Comparison of ENCODE assay signal across 9 cellular contexts in the genomic region with DNA sequence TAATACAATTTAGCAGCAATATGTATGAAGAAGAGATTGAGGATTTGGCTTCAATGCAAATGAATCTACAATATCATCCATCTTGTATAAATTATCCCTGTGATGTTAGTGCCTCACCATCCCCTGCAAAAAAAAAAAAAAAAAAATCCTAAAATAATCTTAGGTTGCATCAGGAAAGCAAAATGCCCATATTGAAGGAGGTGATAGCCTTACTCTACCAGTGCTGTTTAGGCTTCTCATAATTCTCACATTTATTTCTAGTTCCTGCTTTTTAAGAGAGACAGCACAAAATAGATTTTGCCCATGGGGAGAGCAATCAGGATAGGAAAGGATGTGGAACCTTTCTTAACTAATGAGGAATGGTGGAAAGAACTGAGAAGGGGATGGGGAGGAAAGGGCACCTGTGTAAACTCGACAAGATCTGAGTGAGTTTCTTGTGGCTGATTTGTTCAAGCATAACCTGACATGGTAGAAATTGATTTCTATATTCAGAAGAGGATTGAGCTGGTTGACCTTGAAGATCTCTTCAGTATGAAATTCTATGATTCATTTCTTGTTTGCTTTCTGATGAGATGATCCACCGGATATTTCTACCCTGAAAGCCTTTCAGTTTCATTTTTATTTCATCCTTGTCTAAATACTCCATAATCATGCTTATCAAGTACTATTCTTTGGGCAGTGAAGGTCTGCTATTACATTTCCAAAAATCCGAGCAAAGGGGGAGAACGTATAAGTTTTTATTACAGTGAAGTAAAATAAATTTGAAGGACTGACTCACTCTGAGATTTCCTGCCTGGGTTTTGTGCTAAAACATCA.
DNase-seq lines count a peak whose midpoint lies in the region; ATAC-seq and TF ChIP-seq lines count a peak whose summit lies in the region.
"Had no signal": no experiment of that assay in that cellular context is flagged by ENCODE, and none has a peak within 500 bp of the region (broad histone marks: within the 10 kb centered on the region; RNA-seq: fewer than 3 reads in every experiment).

No MANE protein-coding gene starts in this region.

- H3K27ac ChIP-seq in ascending aorta (peak overlapping the region in 1 of 2 donors; percentile 39), tibial artery (no peak overlapping the region)

- H3K27ac Mint-ChIP-seq in natural killer cell = peak overlapping the region in 1 of 2 donors; percentile 44

- ATAC-seq in GM18858 (IDR thresholded peaks at IDR 0.05; ENCODE audit: unreplicated experiment) = peak; percentile 71
- no peak for ATAC-seq in natural killer cell
- no peak for ATAC-seq in stimulated activated naive CD8-positive, alpha-beta T cell treated with anti-CD3 and anti-CD28 coated beads, Interleukin-15, Interleukin-2, amounts not matched to agents 100 U/mL and 50 U/mL, for 24 hours

- intact Hi-C loops in ascending aorta (cut with DNase I) = no loop called here
- intact Hi-C loops in natural killer cell (cut with micrococcal nuclease) = no loop called here
- intact Hi-C loops in tibial artery (cut with DNase I; ENCODE audit: low total_unique reads) = no loop called here
- intact Hi-C loops in posterior vena cava (cut with DNase I) = no loop called here

- no peaks in the 10 kb centered on the region for H3K9me3 Mint-ChIP-seq in natural killer cell

- H3K36me3 ChIP-seq in ascending aorta = no peaks in the 10 kb centered on the region
- H3K36me3 ChIP-seq in tibial artery = no peaks in the 10 kb centered on the region

- TF ChIP-seq CTCF in ascending aorta (IDR thresholded peaks at IDR 0.05) (no peak), natural killer cell (IDR thresholded peaks at IDR 0.05) (no peak), tibial artery (IDR thresholded peaks at IDR 0.05) (no peak)

- no peaks in the 10 kb centered on the region for H3K27me3 Mint-ChIP-seq in natural killer cell (ENCODE audit: low read depth in 2 of 2)

- no peaks in the 10 kb centered on the region for H3K36me3 Mint-ChIP-seq in natural killer cell

- no peaks in the 10 kb centered on the region for H3K27me3 ChIP-seq in ascending aorta
- H3K27me3 ChIP-seq in tibial artery = no peaks in the 10 kb centered on the region

- no peaks in the 10 kb centered on the region for H3K4me1 Mint-ChIP-seq in natural killer cell

- peak overlapping the region; percentile 31 to 32 for H3K4me3 ChIP-seq in ascending aorta
- H3K4me3 ChIP-seq in tibial artery = peak overlapping the region in 1 of 2 donors; percentile 7

- H3K4me1 ChIP-seq in ascending aorta (no peaks in the 10 kb centered on the region), tibial artery (peaks cover 0 to 15% (median 1%) of the 10 kb centered on the region in 4 donors)

- H3K4me3 Mint-ChIP-seq in natural killer cell = peak overlapping the region; percentile 41

- H3K9me3 ChIP-seq in ascending aorta (no peaks in the 10 kb centered on the region), tibial artery (no peaks in the 10 kb centered on the region)

- DNase-seq in HT1080 (ENCODE audit: low read depth) (peak; percentile 56), ascending aorta (ENCODE audit: low spot score in 2 of 2) (no peak), natural killer cell (no peak), tibial artery (no peak), posterior vena cava (ENCODE audit: low spot score) (no peak)
- DNase-seq in stimulated activated naive CD8-positive, alpha-beta T cell treated with anti-CD3 and anti-CD28 coated beads, Interleukin-15, Interleukin-2, amounts not matched to agents 100 U/mL and 50 U/mL, for 24 hours = no peak
- DNase-seq: activated CD4-positive, alpha-beta T cell treated with anti-CD3 and anti-CD28 coated beads, Interleukin-2, amount 50 U/mL, for 4 hours; posterior cingulate gyrus had no signal
